In genomic region chr17:137166-137807, GRCh38 we compare ENCODE assay signal across 13 cellular contexts. TPM values are rescaled to one million over a fixed set of nuclear protein-coding genes. Genes with fewer than 3 reads are reported as not detected.
A peak's percentile ranks its signal among the peaks of the same experiment; 100 is the strongest.
DNase-seq lines count a peak whose midpoint lies in the region; ATAC-seq and TF ChIP-seq lines count a peak whose summit lies in the region.
"Not testable (repeated sequence)": the region's sequence is repeated elsewhere in the genome, so short reads cannot be mapped to it uniquely, and the experiment has no call there.
"Had no signal": no experiment of that assay in that cellular context is flagged by ENCODE, and none has a peak within 500 bp of the region (broad histone marks: within the 10 kb centered on the region; RNA-seq: fewer than 3 reads in every experiment).

Gene SCGB1C2, plus strand, starts transcription at chr17:137569. Its CDS starts 22 bp downstream, at chr17:137591.

- not testable (repeated sequence) for DNase-seq in CD4-positive, alpha-beta T cell; T-helper 2 cell treated with Interferon-gamma antibody and Interleukin-4, amounts not matched to agents 5 μg/mL and 100 μg/mL, for 36 hours (ENCODE audit: low spot score); central memory CD8-positive, alpha-beta T cell (ENCODE audit: low spot score in 2 of 2); natural killer cell
- peak; percentile 13 for DNase-seq in activated CD8-positive, alpha-beta memory T cell treated with anti-CD3 and anti-CD28 coated beads for 24 hours
- peak; percentile 17 for DNase-seq in cardiac septum (ENCODE audit: low spot score)
- peak; percentile 33 for DNase-seq in sigmoid colon

- not testable (repeated sequence) for H3K9me3 Mint-ChIP-seq in CD4-positive, alpha-beta T cell; T-helper 2 cell treated with Interferon-gamma antibody and Interleukin-4, amounts not matched to agents 5 μg/mL and 100 μg/mL, for 36 hours; central memory CD8-positive, alpha-beta T cell; natural killer cell

- H3K27me3 Mint-ChIP-seq in CD4-positive, alpha-beta T cell; T-helper 2 cell treated with Interferon-gamma antibody and Interleukin-4, amounts not matched to agents 5 μg/mL and 100 μg/mL, for 36 hours (ENCODE audit: low read depth); central memory CD8-positive, alpha-beta T cell: not testable (repeated sequence)
- peaks cover 0 to 11% of the 10 kb centered on the region in 2 donors for H3K27me3 Mint-ChIP-seq in natural killer cell (ENCODE audit: low read depth in 2 of 2)

- not testable (repeated sequence) for H3K4me3 Mint-ChIP-seq in CD4-positive, alpha-beta T cell
- H3K4me3 Mint-ChIP-seq in T-helper 2 cell treated with Interferon-gamma antibody and Interleukin-4, amounts not matched to agents 5 μg/mL and 100 μg/mL, for 36 hours, result peak within 1 kb of the TSS; percentile 32
- H3K4me3 Mint-ChIP-seq in central memory CD8-positive, alpha-beta T cell, result peak within 1 kb of the TSS; percentile 20
- H3K4me3 Mint-ChIP-seq in natural killer cell, result peak within 1 kb of the TSS; percentile 53

- POLR2A ChIA-PET in CD4-positive, alpha-beta T cell (lab: Charles Lee), result not testable (repeated sequence)

- not testable (repeated sequence) for H3K4me3 ChIP-seq in sigmoid colon

- H3K36me3 ChIP-seq in sigmoid colon, result not testable (repeated sequence)

- not testable (repeated sequence) for H3K4me1 ChIP-seq in sigmoid colon

- not testable (repeated sequence) for TF ChIP-seq POLR2A in sigmoid colon (IDR thresholded peaks at IDR 0.05)

- not testable (repeated sequence) for H3K9me3 ChIP-seq in CD4-positive, alpha-beta T cell (ENCODE audit: control insufficient read depth, low read length); sigmoid colon

- CTCF ChIA-PET in CD4-positive, alpha-beta T cell (lab: Charles Lee), result not testable (repeated sequence)

- not testable (repeated sequence) for H3K4me1 Mint-ChIP-seq in CD4-positive, alpha-beta T cell (ENCODE audit: low read depth); T-helper 2 cell treated with Interferon-gamma antibody and Interleukin-4, amounts not matched to agents 5 μg/mL and 100 μg/mL, for 36 hours (ENCODE audit: low read depth); central memory CD8-positive, alpha-beta T cell; natural killer cell

- TF ChIP-seq CTCF in CD4-positive, alpha-beta T cell (IDR thresholded peaks at IDR 0.05); natural killer cell (IDR thresholded peaks at IDR 0.05); sigmoid colon (IDR thresholded peaks at IDR 0.05): not testable (repeated sequence)

- H3K27me3 ChIP-seq in CD4-positive, alpha-beta T cell (ENCODE audit: control insufficient read depth, insufficient read depth, low read length); sigmoid colon: not testable (repeated sequence)

- intact Hi-C loops in CD4-positive, alpha-beta T cell (cut with DNase I, micrococcal nuclease); cardiac septum (cut with DNase I); natural killer cell (cut with micrococcal nuclease); sigmoid colon (cut with DNase I): not testable (repeated sequence)

- peak within 1 kb of the TSS; percentile 51 for H3K27ac Mint-ChIP-seq in CD4-positive, alpha-beta T cell
- peak within 1 kb of the TSS; percentile 70 for H3K27ac Mint-ChIP-seq in T-helper 2 cell treated with Interferon-gamma antibody and Interleukin-4, amounts not matched to agents 5 μg/mL and 100 μg/mL, for 36 hours
- H3K27ac Mint-ChIP-seq in central memory CD8-positive, alpha-beta T cell (ENCODE audit: low read depth), result not testable (repeated sequence)
- H3K27ac Mint-ChIP-seq in natural killer cell, result peak within 1 kb of the TSS in 1 of 2 donors; percentile 38

- 76 to 78% methylated on average over 9 of the region's 16 CpGs for WGBS in sigmoid colon, 2 donors

- H3K27ac ChIP-seq in CD4-positive, alpha-beta T cell (ENCODE audit: low read depth, low read length); sigmoid colon: not testable (repeated sequence)

- ATAC-seq in CD4-positive, alpha-beta T cell (ENCODE audit: poor library complexity); central memory CD8-positive, alpha-beta T cell (replicated peaks; ENCODE audit: extremely low read depth, poor library complexity, severe bottlenecking); natural killer cell: not testable (repeated sequence)

- H3K36me3 Mint-ChIP-seq in CD4-positive, alpha-beta T cell (ENCODE audit: low read depth); T-helper 2 cell treated with Interferon-gamma antibody and Interleukin-4, amounts not matched to agents 5 μg/mL and 100 μg/mL, for 36 hours (ENCODE audit: low read depth); central memory CD8-positive, alpha-beta T cell (ENCODE audit: insufficient read depth); natural killer cell: not testable (repeated sequence)

- TF ChIP-seq EP300 in sigmoid colon (IDR thresholded peaks at IDR 0.05), result not testable (repeated sequence)

RNA-seq across cellular contexts. Expression of gene SCGB1C2, which starts in this region (rescaled TPM):
- total RNA-seq in CD4-positive, alpha-beta T cell, result not detected
- not detected for total RNA-seq in cardiac septum
- total RNA-seq in natural killer cell, result not detected
- total RNA-seq in sigmoid colon, result not detected
- not detected for polyA plus RNA-seq in sigmoid colon
- total RNA-seq: CD4-positive, CD25-positive, alpha-beta regulatory T cell; G401; GM12878; H4; HFFc6; HT1080 had no signal
- polyA plus RNA-seq: CD4-positive, CD25-positive, alpha-beta regulatory T cell; GM12878 had no signal

Comparison
In these comparisons a context has a peak if more than half of its experiments do, and no peak if none do; other contexts are left out.
1. Peak in DNase-seq in cardiac septum; RNA of the gene not detected or under 1 TPM.
2. Peak in DNase-seq in sigmoid colon; RNA of the gene not detected or under 1 TPM.